Comparison of ENCODE assay signal across 8 cellular contexts in the genomic region with DNA sequence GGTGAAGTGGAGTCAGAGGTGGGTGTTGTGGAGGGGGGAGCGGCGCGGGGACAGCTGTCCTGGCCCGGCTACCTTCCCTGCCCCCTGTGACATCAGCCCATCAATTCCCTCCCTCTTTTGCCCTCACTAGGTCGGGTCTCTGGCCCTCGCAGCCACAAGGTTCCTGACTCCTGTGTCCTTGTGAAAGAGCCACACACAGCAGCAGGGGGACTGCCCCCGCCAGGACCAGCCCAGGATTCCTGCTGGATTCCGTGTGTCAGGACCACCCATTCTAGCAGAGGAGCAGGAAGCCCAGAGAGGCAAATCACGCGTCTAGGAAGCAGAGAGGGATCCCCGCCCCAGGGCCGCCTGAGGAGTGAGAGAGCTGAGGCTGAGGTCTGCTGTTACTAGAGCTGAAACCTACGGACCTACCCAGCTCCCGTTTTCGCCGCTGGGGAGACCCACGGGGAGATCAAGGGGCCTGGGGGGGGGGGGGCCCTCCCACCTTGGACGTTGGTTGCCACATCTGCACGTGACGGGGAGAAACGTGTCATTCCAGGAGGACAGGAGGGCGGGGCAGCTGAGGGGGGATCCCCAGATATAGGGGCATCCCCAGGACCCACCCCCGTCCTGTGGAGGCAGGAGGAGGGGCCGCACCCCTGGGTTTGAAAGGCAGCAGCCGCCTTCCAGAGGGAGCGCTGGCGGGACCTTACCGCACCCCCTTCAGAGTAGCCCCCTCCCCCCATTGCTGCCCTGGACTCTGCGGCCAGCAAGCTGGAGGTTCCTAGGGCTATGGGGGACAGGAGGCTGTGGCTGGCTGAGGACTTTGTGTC. TPM values are rescaled to one million over a fixed set of nuclear protein-coding genes. Genes with fewer than 3 reads are reported as not detected.
DNase-seq lines count a peak whose midpoint lies in the region; ATAC-seq and TF ChIP-seq lines count a peak whose summit lies in the region.

No MANE protein-coding gene starts in this region.

- no peaks in the 10 kb centered on the region for H3K27me3 Mint-ChIP-seq in activated naive CD8-positive, alpha-beta T cell treated with anti-CD3 and anti-CD28 coated beads, Interleukin-2, amount 50 U/mL, for 24 hours
- no peaks in the 10 kb centered on the region for H3K27me3 Mint-ChIP-seq in stimulated activated memory B cell treated with anti-CD40 and anti-IgM and Interleukin-4, amounts not matched to agents 10 μg/mL and 1 μg/mL and 100 μg/mL, for 72 hours

- H3K9me3 ChIP-seq in left lung = no peaks in the 10 kb centered on the region

- ATAC-seq in GM18873 (IDR thresholded peaks at IDR 0.05; ENCODE audit: low FRiP score, unreplicated experiment) (peak; percentile 16), HG03565 (IDR thresholded peaks at IDR 0.05; ENCODE audit: unreplicated experiment) (peak; percentile 11), left lung (peak; percentile 1), HG03378 (IDR thresholded peaks at IDR 0.05; ENCODE audit: unreplicated experiment) (no peak)
- peak; percentile 41 for ATAC-seq in activated naive CD8-positive, alpha-beta T cell treated with anti-CD3 and anti-CD28 coated beads, Interleukin-2, amount 50 U/mL, for 24 hours
- ATAC-seq in stimulated activated memory B cell treated with anti-CD40 and anti-IgM and Interleukin-4, amounts not matched to agents 10 μg/mL and 1 μg/mL and 100 μg/mL, for 72 hours = peak; percentile 46

- DNase-seq in activated naive CD8-positive, alpha-beta T cell treated with anti-CD3 and anti-CD28 coated beads, Interleukin-2, amount 50 U/mL, for 24 hours = peak; percentile 69
- DNase-seq in left lung (peak; percentile 66 to 78), anterior cingulate cortex (lab: John Stamatoyannopoulos, UW) (no peak), iPS-NIHi11 (ENCODE audit: low spot score) (no peak)

- peak overlapping the region; percentile 85 to 90 for H3K27ac ChIP-seq in left lung

- peaks cover 32 to 53% of the 10 kb centered on the region in 2 donors for H3K4me1 ChIP-seq in left lung

- H3K4me3 ChIP-seq in left lung = peak overlapping the region; percentile 42 to 54

- peaks cover 33% of the 10 kb centered on the region for H3K4me1 Mint-ChIP-seq in activated naive CD8-positive, alpha-beta T cell treated with anti-CD3 and anti-CD28 coated beads, Interleukin-2, amount 50 U/mL, for 24 hours
- H3K4me1 Mint-ChIP-seq in stimulated activated memory B cell treated with anti-CD40 and anti-IgM and Interleukin-4, amounts not matched to agents 10 μg/mL and 1 μg/mL and 100 μg/mL, for 72 hours = peaks cover 47% of the 10 kb centered on the region

- H3K27ac Mint-ChIP-seq in activated naive CD8-positive, alpha-beta T cell treated with anti-CD3 and anti-CD28 coated beads, Interleukin-2, amount 50 U/mL, for 24 hours = peak overlapping the region; percentile 29
- H3K27ac Mint-ChIP-seq in stimulated activated memory B cell treated with anti-CD40 and anti-IgM and Interleukin-4, amounts not matched to agents 10 μg/mL and 1 μg/mL and 100 μg/mL, for 72 hours = peak overlapping the region; percentile 87

- no peaks in the 10 kb centered on the region for H3K36me3 ChIP-seq in left lung

- TF ChIP-seq CTCF in left lung (IDR thresholded peaks at IDR 0.05) = no peak

- no peaks in the 10 kb centered on the region for H3K36me3 Mint-ChIP-seq in activated naive CD8-positive, alpha-beta T cell treated with anti-CD3 and anti-CD28 coated beads, Interleukin-2, amount 50 U/mL, for 24 hours (ENCODE audit: low read depth)
- no peaks in the 10 kb centered on the region for H3K36me3 Mint-ChIP-seq in stimulated activated memory B cell treated with anti-CD40 and anti-IgM and Interleukin-4, amounts not matched to agents 10 μg/mL and 1 μg/mL and 100 μg/mL, for 72 hours

- H3K9me3 Mint-ChIP-seq in activated naive CD8-positive, alpha-beta T cell treated with anti-CD3 and anti-CD28 coated beads, Interleukin-2, amount 50 U/mL, for 24 hours = no peaks in the 10 kb centered on the region
- H3K9me3 Mint-ChIP-seq in stimulated activated memory B cell treated with anti-CD40 and anti-IgM and Interleukin-4, amounts not matched to agents 10 μg/mL and 1 μg/mL and 100 μg/mL, for 72 hours = peaks cover 16% of the 10 kb centered on the region

- H3K4me3 Mint-ChIP-seq in activated naive CD8-positive, alpha-beta T cell treated with anti-CD3 and anti-CD28 coated beads, Interleukin-2, amount 50 U/mL, for 24 hours = peak overlapping the region; percentile 66
- peak overlapping the region; percentile 74 for H3K4me3 Mint-ChIP-seq in stimulated activated memory B cell treated with anti-CD40 and anti-IgM and Interleukin-4, amounts not matched to agents 10 μg/mL and 1 μg/mL and 100 μg/mL, for 72 hours

- peaks cover 0 to 10% of the 10 kb centered on the region in 2 donors for H3K27me3 ChIP-seq in left lung

- intact Hi-C loops in left lung (cut with DNase I) = no loop called here

RNA-seq across cellular contexts. Expression of gene INF2, which starts 12.5 kb away (rescaled TPM):
- 100 to 1,000 TPM; 111 to 120 TPM for total RNA-seq in left lung

RNA-seq across cellular contexts. Expression of gene ADSS1, which starts 47.1 kb away (rescaled TPM):
- total RNA-seq in left lung = 1 to 10 TPM; 5.2 to 5.3 TPM

Comparison
In these comparisons a context has a peak if more than half of its experiments do, and no peak if none do; other contexts are left out.
1. DNase-seq: peak in activated naive CD8-positive, alpha-beta T cell treated with anti-CD3 and anti-CD28 coated beads, Interleukin-2, amount 50 U/mL, for 24 hours (single experiment) and left lung (2 of 2); none in anterior cingulate cortex (0 of 58) and iPS-NIHi11 (single experiment).